Comparison of ENCODE assay signal across 14 cellular contexts in genomic region chr16:32647562-32647961, GRCh38. TPM values are rescaled to one million over a fixed set of nuclear protein-coding genes. Genes with fewer than 3 reads are reported as not detected.
"Had no signal": no experiment of that assay in that cellular context is flagged by ENCODE, and none has a peak within 500 bp of the region (broad histone marks: within the 10 kb centered on the region; RNA-seq: fewer than 3 reads in every experiment).

No MANE protein-coding gene starts in this region.

RNA-seq across cellular contexts. Expression of gene TP53TG3, which starts 28.4 kb away (rescaled TPM):
- total RNA-seq: activated CD4-positive, alpha-beta memory T cell treated with anti-CD3 and anti-CD28 coated beads for 36 hours; activated CD4-positive, alpha-beta T cell treated with anti-CD3 and anti-CD28 coated beads, Interleukin-2, amount 10 ng/mL, durations not matched to agents 24 days and 14 days; activated naive CD4-positive, alpha-beta T cell treated with anti-CD3 and anti-CD28 coated beads for 36 hours; activated naive CD8-positive, alpha-beta T cell treated with anti-CD3 and anti-CD28 coated beads for 36 hours; activated T-helper 2 cell treated with anti-CD3 and anti-CD28 coated beads, Interferon-gamma antibody, Interleukin-2, Interleukin-4, amounts not matched to agents 10 μg/mL and 5 μg/mL and 100 μg/mL, durations not matched to agents 14 hours and 24 hours and 36 hours; ascending aorta; cardiac muscle cell; cerebellum; endodermal cell; esophagus muscularis mucosa; foreskin keratinocyte; gastrocnemius medialis; heart left ventricle; T-helper 1 cell treated with Interleukin-12 subunit alpha and Interleukin-12 subunit beta and Interleukin-4 antibody, amounts not matched to agents 30 ng/mL and 1 ng/mL, for 36 hours had no signal
- polyA plus RNA-seq: cardiac muscle cell, foreskin keratinocyte, heart left ventricle had no signal
